Comparison of ENCODE assay signal across 1 cellular context in genomic region chr3:173381936-173382335, GRCh38. TPM values are rescaled to one million over a fixed set of nuclear protein-coding genes. Genes with fewer than 3 reads are reported as not detected.
"Had no signal": no experiment of that assay in that cellular context is flagged by ENCODE, and none has a peak within 500 bp of the region (broad histone marks: within the 10 kb centered on the region; RNA-seq: fewer than 3 reads in every experiment).

No MANE protein-coding gene starts in this region.

RNA-seq across cellular contexts. Expression of gene NLGN1, which starts 15.6 kb away (rescaled TPM):
- total RNA-seq: OCI-LY7 had no signal
